In the genomic region with DNA sequence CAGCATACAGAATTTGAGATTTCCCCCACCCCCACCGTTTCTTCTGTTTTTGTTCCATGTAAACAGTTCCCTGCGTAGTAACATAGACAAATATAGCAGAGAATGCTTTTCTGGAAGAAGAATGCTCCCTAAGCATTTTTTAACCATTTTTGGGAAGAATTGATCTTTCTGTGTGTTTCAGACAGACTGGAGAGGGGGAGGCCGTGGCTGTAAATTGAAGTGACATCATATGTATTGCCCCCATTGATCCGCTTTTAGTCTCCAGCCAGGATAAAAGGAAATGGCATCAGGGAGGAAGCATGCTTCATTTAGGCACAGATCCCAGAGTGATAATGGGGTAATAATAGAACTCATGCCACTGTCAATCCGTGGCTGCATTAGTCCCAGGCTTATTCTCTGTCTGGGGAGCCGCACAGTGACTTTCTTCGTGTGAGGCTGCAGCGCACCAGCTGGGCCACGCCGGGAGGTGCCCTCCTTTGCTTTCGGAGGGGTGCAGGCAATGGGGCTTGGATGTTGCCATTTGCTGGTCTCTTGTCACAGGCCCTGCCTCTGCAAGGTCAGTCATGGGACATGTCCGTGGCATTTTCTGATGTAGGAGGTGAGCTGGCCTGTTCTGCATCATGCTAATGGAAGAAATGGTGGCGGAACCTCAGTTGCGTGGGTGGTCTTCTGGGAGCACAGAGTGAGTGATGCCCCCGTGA, we compare ENCODE assay signal across 9 cellular contexts.
DNase-seq lines count a peak whose midpoint lies in the region; ATAC-seq, FAIRE-seq and TF ChIP-seq lines count a peak whose summit lies in the region.
"Had no signal": no experiment of that assay in that cellular context is flagged by ENCODE, and none has a peak within 500 bp of the region (broad histone marks: within the 10 kb centered on the region; RNA-seq: fewer than 3 reads in every experiment).

No MANE protein-coding gene starts in this region.

- POLR2A ChIA-PET in CD8-positive, alpha-beta memory T cell (lab: Charles Lee): no interaction called here

- ATAC-seq in activated T-helper 17 cell treated with anti-CD3 and anti-CD28 coated beads, Interleukin-2, amount 50 U/mL, for 72 hours (replicated peaks): no peak

- H3K4me1 Mint-ChIP-seq in osteocyte (ENCODE audit: unreplicated experiment): peaks cover 94% of the 10 kb centered on the region
- no peaks in the 10 kb centered on the region for H3K4me1 Mint-ChIP-seq in activated T-helper 17 cell treated with anti-CD3 and anti-CD28 coated beads, Interleukin-2, amount 50 U/mL, for 72 hours
- H3K4me1 Mint-ChIP-seq in CD8-positive, alpha-beta memory T cell: no peaks in the 10 kb centered on the region

- H3K9me3 Mint-ChIP-seq in osteocyte (ENCODE audit: unreplicated experiment): no peaks in the 10 kb centered on the region
- no peaks in the 10 kb centered on the region for H3K9me3 Mint-ChIP-seq in activated T-helper 17 cell treated with anti-CD3 and anti-CD28 coated beads, Interleukin-2, amount 50 U/mL, for 72 hours
- no peaks in the 10 kb centered on the region for H3K9me3 Mint-ChIP-seq in CD8-positive, alpha-beta memory T cell
- H3K9me3 Mint-ChIP-seq: stimulated activated naive CD8-positive, alpha-beta T cell treated with anti-CD3 and anti-CD28 coated beads, Interleukin-15, Interleukin-2, amounts not matched to agents 100 ng/mL and 50 ng/mL, for 24 hours had no signal

- H3K27ac Mint-ChIP-seq in osteocyte (ENCODE audit: unreplicated experiment): peak overlapping the region; percentile 99
- no peak overlapping the region for H3K27ac Mint-ChIP-seq in activated T-helper 17 cell treated with anti-CD3 and anti-CD28 coated beads, Interleukin-2, amount 50 U/mL, for 72 hours
- H3K27ac Mint-ChIP-seq in CD8-positive, alpha-beta memory T cell: no peak overlapping the region
- H3K27ac Mint-ChIP-seq: stimulated activated naive CD8-positive, alpha-beta T cell treated with anti-CD3 and anti-CD28 coated beads, Interleukin-15, Interleukin-2, amounts not matched to agents 100 ng/mL and 50 ng/mL, for 24 hours had no signal

- DNase-seq in COLO829 (ENCODE audit: low spot score): peak; percentile 36
- peak; percentile 49 for DNase-seq in RPMI7951 (ENCODE audit: low read depth)
- peak; percentile 29 for DNase-seq in foreskin melanocyte
- DNase-seq in osteocyte (ENCODE audit: extremely low spot score, unreplicated experiment): peak; percentile 77
- DNase-seq in RCC 7860 (ENCODE audit: low spot score): no peak
- DNase-seq in CD8-positive, alpha-beta memory T cell: no peak
- DNase-seq in OCI-M1 (lab: John Stamatoyannopoulos, UW): no peak

- H3K27ac ChIP-seq in CD8-positive, alpha-beta memory T cell (ENCODE audit: low read depth, low read length): no peak overlapping the region

- H3K27me3 Mint-ChIP-seq in osteocyte (ENCODE audit: unreplicated experiment): no peaks in the 10 kb centered on the region
- H3K27me3 Mint-ChIP-seq in activated T-helper 17 cell treated with anti-CD3 and anti-CD28 coated beads, Interleukin-2, amount 50 U/mL, for 72 hours: no peaks in the 10 kb centered on the region
- peaks cover 3 to 9% of the 10 kb centered on the region in 2 donors for H3K27me3 Mint-ChIP-seq in CD8-positive, alpha-beta memory T cell
- H3K27me3 Mint-ChIP-seq: stimulated activated naive CD8-positive, alpha-beta T cell treated with anti-CD3 and anti-CD28 coated beads, Interleukin-15, Interleukin-2, amounts not matched to agents 100 ng/mL and 50 ng/mL, for 24 hours had no signal

- peaks cover 35% of the 10 kb centered on the region for H3K36me3 Mint-ChIP-seq in osteocyte (ENCODE audit: unreplicated experiment)
- no peaks in the 10 kb centered on the region for H3K36me3 Mint-ChIP-seq in activated T-helper 17 cell treated with anti-CD3 and anti-CD28 coated beads, Interleukin-2, amount 50 U/mL, for 72 hours (ENCODE audit: low read depth)
- H3K36me3 Mint-ChIP-seq in CD8-positive, alpha-beta memory T cell: peaks cover 0 to 2% (median 0%) of the 10 kb centered on the region in 3 donors

- H3K9me3 ChIP-seq in CD8-positive, alpha-beta memory T cell (ENCODE audit: low read length): no peaks in the 10 kb centered on the region

- TF ChIP-seq CTCF in osteocyte (IDR thresholded peaks at IDR 0.05): no peak

- H3K4me3 Mint-ChIP-seq in osteocyte (ENCODE audit: unreplicated experiment): peak overlapping the region; percentile 49
- no peak overlapping the region for H3K4me3 Mint-ChIP-seq in activated T-helper 17 cell treated with anti-CD3 and anti-CD28 coated beads, Interleukin-2, amount 50 U/mL, for 72 hours
- no peak overlapping the region for H3K4me3 Mint-ChIP-seq in CD8-positive, alpha-beta memory T cell
- H3K4me3 Mint-ChIP-seq: stimulated activated naive CD8-positive, alpha-beta T cell treated with anti-CD3 and anti-CD28 coated beads, Interleukin-15, Interleukin-2, amounts not matched to agents 100 ng/mL and 50 ng/mL, for 24 hours had no signal

- FAIRE-seq in RCC 7860 (lab: Jason Lieb, UNC): no peak

- no peak overlapping the region for H3K4me3 ChIP-seq in CD8-positive, alpha-beta memory T cell (ENCODE audit: low read length)

- no peaks in the 10 kb centered on the region for H3K36me3 ChIP-seq in CD8-positive, alpha-beta memory T cell (ENCODE audit: insufficient read depth, low read length)

- H3K4me1 ChIP-seq in CD8-positive, alpha-beta memory T cell (ENCODE audit: insufficient read depth, low read length): no peaks in the 10 kb centered on the region

- no peaks in the 10 kb centered on the region for H3K27me3 ChIP-seq in CD8-positive, alpha-beta memory T cell (ENCODE audit: insufficient read depth, low read length, poor library complexity, severe bottlenecking)

- CTCF ChIA-PET in CD8-positive, alpha-beta memory T cell (lab: Charles Lee): no interaction called here

Comparison
In these comparisons a context has a peak if more than half of its experiments do, and no peak if none do; other contexts are left out.
1. DNase-seq: peak in COLO829 (single experiment), RPMI7951 (single experiment), foreskin melanocyte (single experiment) and osteocyte (single experiment); none in RCC 7860 (single experiment), CD8-positive, alpha-beta memory T cell (0 of 5) and OCI-M1 (single experiment).